ENCODE assay signal across 8 cellular contexts in the genomic region with DNA sequence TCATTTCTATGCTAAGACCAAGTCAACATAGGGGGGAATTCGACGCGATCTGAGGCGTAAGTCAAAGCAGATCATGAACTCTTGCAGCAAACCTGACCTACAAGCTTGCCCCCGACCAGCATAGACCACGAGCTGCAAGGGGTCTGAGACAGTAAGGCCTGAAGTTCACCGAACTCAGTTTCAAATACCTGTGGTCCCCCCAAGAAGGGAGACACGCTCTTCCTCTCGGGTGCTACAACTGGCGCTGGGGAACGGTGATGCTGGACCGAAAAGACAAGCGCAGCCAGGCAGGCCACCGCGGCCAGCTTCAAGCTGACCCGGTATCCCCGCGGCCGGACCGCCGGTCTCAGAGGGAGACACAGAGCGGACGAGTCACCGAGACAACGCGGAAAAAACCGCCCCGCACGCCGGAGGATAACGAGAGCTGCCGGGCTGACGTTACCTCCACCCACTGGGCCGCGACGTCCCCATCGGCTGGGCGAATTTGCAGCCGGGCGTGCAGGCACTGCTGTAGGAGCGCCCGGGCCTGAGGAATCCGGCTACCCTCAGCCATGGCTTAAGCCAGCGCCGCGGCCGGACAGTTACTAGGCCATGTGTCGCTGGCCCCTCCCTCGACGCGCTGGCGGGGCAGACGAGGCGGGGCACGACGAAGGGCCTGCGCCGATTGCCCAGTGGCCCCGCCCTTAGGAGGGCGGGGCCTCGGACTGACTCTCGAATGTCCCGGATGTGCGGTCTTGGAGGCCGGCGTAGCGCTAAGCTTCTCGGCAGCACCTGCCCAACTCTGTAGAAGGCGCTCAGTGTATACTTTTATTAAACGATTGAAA. TPM values are rescaled to one million over a fixed set of nuclear protein-coding genes. Genes with fewer than 3 reads are reported as not detected.
DNase-seq lines count a peak whose midpoint lies in the region; ATAC-seq and TF ChIP-seq lines count a peak whose summit lies in the region.

A gene (minus strand): TSS at position 666 of the 824 bp plus-strand sequence. CDS start 113 bp downstream, at position 553.

- H3K27ac Mint-ChIP-seq in memory B cell = peak within 1 kb of the TSS; percentile 89

- no peaks in the 10 kb centered on the region for H3K9me3 ChIP-seq in effector memory CD4-positive, alpha-beta T cell (ENCODE audit: control insufficient read depth, low read length)

- no peaks in the 10 kb centered on the region for H3K27me3 ChIP-seq in effector memory CD4-positive, alpha-beta T cell (replicated peaks; ENCODE audit: control insufficient read depth, insufficient read depth, low read length, poor library complexity, severe bottlenecking)

- peak within 1 kb of the TSS; percentile 96 for H3K4me3 Mint-ChIP-seq in memory B cell

- H3K27me3 Mint-ChIP-seq in memory B cell = no peaks in the 10 kb centered on the region

- H3K4me1 Mint-ChIP-seq in memory B cell = peaks cover 17% of the 10 kb centered on the region

- peak within 1 kb of the TSS; percentile 96 for H3K4me3 ChIP-seq in effector memory CD4-positive, alpha-beta T cell (ENCODE audit: insufficient read depth, low read depth, low read length, poor library complexity, severe bottlenecking)

- H3K36me3 ChIP-seq in effector memory CD4-positive, alpha-beta T cell (ENCODE audit: control insufficient read depth, insufficient read depth, low read length) = no peaks in the 10 kb centered on the region

- H3K9me3 Mint-ChIP-seq in memory B cell = no peaks in the 10 kb centered on the region

- TF ChIP-seq CTCF in GM20000 (IDR thresholded peaks at IDR 0.05; ENCODE audit: extremely low read depth, missing control alignments) = no peak

- peak; percentile 97 for ATAC-seq in memory B cell (ENCODE audit: low read depth)

- H3K4me1 ChIP-seq in effector memory CD4-positive, alpha-beta T cell (ENCODE audit: control insufficient read depth, insufficient read depth, low read length, poor library complexity, severe bottlenecking) = peaks cover 9% of the 10 kb centered on the region

- DNase-seq in COLO668 (lab: John Stamatoyannopoulos, UW; ENCODE audit: unreplicated experiment) (peak; percentile 99), GM20000 (ENCODE audit: low spot score) (peak; percentile 93), HT-29 (ENCODE audit: low spot score) (peak; percentile 94), memory B cell (ENCODE audit: low spot score in 2 of 2) (peak; percentile 83 to 88)
- DNase-seq in NK-92 treated with Interleukin-12 subunit alpha and Interleukin-12 subunit beta, amount 100 ng/mL, for 24 hours (lab: John Stamatoyannopoulos, UW) = peak; percentile 81
- peak; percentile 81 to 83 for DNase-seq in activated CD8-positive, alpha-beta memory T cell treated with anti-CD3 and anti-CD28 coated beads for 4 hours (ENCODE audit: low read depth in 2 of 2)
- DNase-seq in effector memory CD4-positive, alpha-beta T cell = peak; percentile 85 to 87 (median 86)
- DNase-seq in stimulated activated CD8-positive, alpha-beta memory T cell treated with anti-CD3 and anti-CD28 coated beads, Interleukin-12 subunit alpha, Interleukin-12 subunit beta, amount 100 ng/mL, for 24 hours (ENCODE audit: extremely low read depth) = peak; percentile 72

- peak within 1 kb of the TSS; percentile 74 for H3K27ac ChIP-seq in effector memory CD4-positive, alpha-beta T cell (ENCODE audit: insufficient read depth, low read length, poor library complexity, severe bottlenecking)

- no peaks in the 10 kb centered on the region for H3K36me3 Mint-ChIP-seq in memory B cell

RNA-seq across cellular contexts. Expression of the gene that starts here (rescaled TPM):
- 7.2 and 12.3 TPM in 2 replicates for total RNA-seq in HT-29 (2014; rRNA removed; shearing (Covaris generic))

Comparison
In these comparisons a context has a peak if more than half of its experiments do, and no peak if none do; other contexts are left out.
1. Peak in every context shown above with its lines: DNase-seq, ATAC-seq, H3K4me3 ChIP-seq and H3K27ac ChIP-seq.